In the genomic region with DNA sequence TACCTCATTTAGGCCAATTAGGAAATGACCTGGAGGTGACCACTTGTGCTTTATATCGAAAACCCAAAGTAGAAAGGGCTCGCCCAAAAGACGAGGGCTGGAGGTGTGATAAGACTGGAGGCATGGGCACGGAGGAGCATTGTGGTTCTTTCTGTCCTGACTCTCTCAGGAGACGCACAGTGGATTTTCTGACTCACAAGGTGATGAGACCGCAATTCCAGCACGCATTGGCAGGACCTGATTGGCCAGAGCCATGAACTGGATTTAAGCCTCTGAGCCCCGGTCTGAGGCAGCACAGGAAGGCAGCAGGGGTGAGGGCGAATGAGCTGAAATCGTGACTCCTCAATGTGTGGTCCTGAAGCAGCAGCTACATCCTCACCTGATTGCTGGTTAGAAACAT, we compare ENCODE assay signal across 15 cellular contexts.
DNase-seq lines count a peak whose midpoint lies in the region; ATAC-seq, FAIRE-seq and TF ChIP-seq lines count a peak whose summit lies in the region.
"Had no signal": no experiment of that assay in that cellular context is flagged by ENCODE, and none has a peak within 500 bp of the region (broad histone marks: within the 10 kb centered on the region; RNA-seq: fewer than 3 reads in every experiment).

No MANE protein-coding gene starts in this region.

- CTCF ChIA-PET in activated CD8-positive, alpha-beta memory T cell treated with anti-CD3 and anti-CD28 coated beads, Interleukin-2, amount 10 ng/mL, durations not matched to agents 7 days and 5 days (lab: Charles Lee) = no interaction called here
- CTCF ChIA-PET in RWPE1 (lab: Yijun Ruan, JAX) = interaction anchor here (0.6 kb wide), 2 partner anchors 320 to 1680 kb away, joined by 3 to 7 read pairs; no protein-coding TSS in a partner anchor

- H3K27me3 ChIP-seq in body of pancreas = no peaks in the 10 kb centered on the region
- H3K27me3 ChIP-seq: BLaER1 treated with 17β-estradiol and CSF1 and Interleukin-3, amounts not matched to agents 10 nM and 100 nM had no signal

- no peak for FAIRE-seq in urothelium cell line (lab: Jason Lieb, UNC)
- FAIRE-seq: HepG2, HTR-8/SVneo had no signal

- no peak overlapping the region for H3K4me3 Mint-ChIP-seq in activated CD8-positive, alpha-beta memory T cell treated with anti-CD3 and anti-CD28 coated beads, Interleukin-2, amount 10 ng/mL, durations not matched to agents 7 days and 5 days
- H3K4me3 Mint-ChIP-seq: CD4-positive, CD25-positive, alpha-beta regulatory T cell had no signal

- no peaks in the 10 kb centered on the region for H3K9me3 ChIP-seq in body of pancreas

- H3K27me3 Mint-ChIP-seq in activated CD8-positive, alpha-beta memory T cell treated with anti-CD3 and anti-CD28 coated beads, Interleukin-2, amount 10 ng/mL, durations not matched to agents 7 days and 5 days = no peaks in the 10 kb centered on the region

- intact Hi-C loops in body of pancreas (cut with DNase I) = no loop called here

- peak; percentile 35 for DNase-seq in NK-92 treated with Interleukin-12 subunit alpha and Interleukin-12 subunit beta, amount 100 ng/mL, for 24 hours (lab: John Stamatoyannopoulos, UW)
- DNase-seq in NK-92 (lab: John Stamatoyannopoulos, UW; ENCODE audit: unreplicated experiment) (no peak), HT1080 (ENCODE audit: low read depth) (peak; percentile 56), islet precursor cell (peak; percentile 60), urothelium cell line (ENCODE audit: low spot score) (peak; percentile 7), body of pancreas (no peak), RWPE1 (ENCODE audit: low spot score) (no peak)
- DNase-seq in activated CD8-positive, alpha-beta memory T cell treated with anti-CD3 and anti-CD28 coated beads, Interleukin-2, amount 10 ng/mL, durations not matched to agents 7 days and 5 days = no peak
- DNase-seq: CD4-positive, CD25-positive, alpha-beta regulatory T cell; DMS53; H7 had no signal

- 68 to 70% methylated on average over 10 of the region's 10 CpGs for WGBS in body of pancreas, 2 donors

- H3K9me3 Mint-ChIP-seq in activated CD8-positive, alpha-beta memory T cell treated with anti-CD3 and anti-CD28 coated beads, Interleukin-2, amount 10 ng/mL, durations not matched to agents 7 days and 5 days (ENCODE audit: low read depth) = peaks cover 8% of the 10 kb centered on the region

- H3K27ac ChIP-seq in body of pancreas = no peak overlapping the region
- no peak overlapping the region for H3K27ac ChIP-seq in RWPE1
- H3K27ac ChIP-seq: 22Rv1; BLaER1 treated with 17β-estradiol and CSF1 and Interleukin-3, amounts not matched to agents 10 nM and 100 nM had no signal

- ATAC-seq in activated CD8-positive, alpha-beta memory T cell treated with anti-CD3 and anti-CD28 coated beads, Interleukin-2, amount 10 ng/mL, durations not matched to agents 7 days and 5 days = no peak
- no peak for ATAC-seq in body of pancreas
- ATAC-seq: HepG2 had no signal

- TF ChIP-seq CTCF in body of pancreas (IDR thresholded peaks at IDR 0.05) (no peak), RWPE1 (conservative IDR thresholded peaks at IDR 0.05; ENCODE audit: low read depth) (no peak)

- H3K36me3 ChIP-seq in body of pancreas (replicated peaks in 1 of 2; ENCODE audit: insufficient read depth in 1 of 2, low read depth in 2 of 2) = no peaks in the 10 kb centered on the region
- H3K36me3 ChIP-seq: BLaER1 treated with 17β-estradiol and CSF1 and Interleukin-3, amounts not matched to agents 10 nM and 100 nM had no signal

- no peaks in the 10 kb centered on the region for H3K4me1 Mint-ChIP-seq in activated CD8-positive, alpha-beta memory T cell treated with anti-CD3 and anti-CD28 coated beads, Interleukin-2, amount 10 ng/mL, durations not matched to agents 7 days and 5 days
- H3K4me1 Mint-ChIP-seq: CD4-positive, CD25-positive, alpha-beta regulatory T cell had no signal

- TF ChIP-seq POLR2A in body of pancreas (IDR thresholded peaks at IDR 0.05) = no peak

- no peak overlapping the region for H3K27ac Mint-ChIP-seq in activated CD8-positive, alpha-beta memory T cell treated with anti-CD3 and anti-CD28 coated beads, Interleukin-2, amount 10 ng/mL, durations not matched to agents 7 days and 5 days
- H3K27ac Mint-ChIP-seq: CD4-positive, CD25-positive, alpha-beta regulatory T cell had no signal

- POLR2A ChIA-PET in RWPE1 (lab: Yijun Ruan, JAX; ENCODE audit: low non-redundant PET) = no interaction called here

- H3K36me3 Mint-ChIP-seq in activated CD8-positive, alpha-beta memory T cell treated with anti-CD3 and anti-CD28 coated beads, Interleukin-2, amount 10 ng/mL, durations not matched to agents 7 days and 5 days = no peaks in the 10 kb centered on the region
- H3K36me3 Mint-ChIP-seq: CD4-positive, CD25-positive, alpha-beta regulatory T cell had no signal

- no peaks in the 10 kb centered on the region for H3K4me1 ChIP-seq in body of pancreas
- H3K4me1 ChIP-seq: BLaER1 treated with 17β-estradiol and CSF1 and Interleukin-3, amounts not matched to agents 10 nM and 100 nM had no signal

- H3K4me3 ChIP-seq in body of pancreas = no peak overlapping the region
- H3K4me3 ChIP-seq: BLaER1 treated with 17β-estradiol and CSF1 and Interleukin-3, amounts not matched to agents 10 nM and 100 nM had no signal

Comparison
In these comparisons a context has a peak if more than half of its experiments do, and no peak if none do; other contexts are left out.
1. DNase-seq: peak in NK-92 treated with Interleukin-12 subunit alpha and Interleukin-12 subunit beta, amount 100 ng/mL, for 24 hours (single experiment), HT1080 (single experiment), islet precursor cell (single experiment) and urothelium cell line (single experiment); none in NK-92 (single experiment), activated CD8-positive, alpha-beta memory T cell treated with anti-CD3 and anti-CD28 coated beads, Interleukin-2, amount 10 ng/mL, durations not matched to agents 7 days and 5 days (single experiment), body of pancreas (0 of 4) and RWPE1 (single experiment).